ENCODE assay signal across 2 cellular contexts in genomic region chr1:21251773-21252471, GRCh38.
TF ChIP-seq lines count a peak whose summit lies in the region.

No MANE protein-coding gene starts in this region.

TF ChIP-seq in K562, 482 proteins besides CTCF, POLR2A, EP300 and RAD21:
- no peak for TF ChIP-seq E2F3 (CRISPR knock-in tag; IDR thresholded peaks at IDR 0.05)
- TF ChIP-seq FOSL1 (tag; conservative IDR thresholded peaks at IDR 0.05): peak; percentile 83
- TF ChIP-seq RFX1 (IDR thresholded peaks at IDR 0.05): peak; percentile 63
- TF ChIP-seq ZFP36 (IDR thresholded peaks at IDR 0.05; ENCODE audit: low read depth, low read length, partially characterized antibody): no peak
- peak in 1 of 2 experiments; percentile 60; a peak in 1 of 4 replicates for TF ChIP-seq FOXA3 (CRISPR knock-in tag; conservative IDR thresholded peaks at IDR 0.05 in 1 of 2, IDR thresholded peaks at IDR 0.05 in 1 of 2)
- TF ChIP-seq ELK1 (CRISPR knock-in tag; IDR thresholded peaks at IDR 0.05): 0 out of 2 replicates have a peak, but pooled peaks have one; percentile 38
- TF ChIP-seq ZNF121 (CRISPR knock-in tag; conservative IDR thresholded peaks at IDR 0.05): no peak
- TF ChIP-seq JUND (IDR thresholded peaks at IDR 0.05; ENCODE audit: borderline replicate concordance, low read depth, low read length): peak; percentile 20; the same call in 1 of the 2 replicates
- TF ChIP-seq JUND (tag; IDR thresholded peaks at IDR 0.05; ENCODE audit: borderline replicate concordance, low read depth, low read length): no peak
- TF ChIP-seq FOXJ2 (tag; IDR thresholded peaks at IDR 0.05): peak; percentile 86
- TF ChIP-seq BHLHE40 (IDR thresholded peaks at IDR 0.05; ENCODE audit: low read length): 0 out of 2 replicates have a peak, but pooled peaks have one; percentile 23
- TF ChIP-seq, protein P1, sequence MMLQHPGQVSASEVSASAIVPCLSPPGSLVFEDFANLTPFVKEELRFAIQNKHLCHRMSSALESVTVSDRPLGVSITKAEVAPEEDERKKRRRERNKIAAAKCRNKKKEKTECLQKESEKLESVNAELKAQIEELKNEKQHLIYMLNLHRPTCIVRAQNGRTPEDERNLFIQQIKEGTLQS (IDR thresholded peaks at IDR 0.05): peak; percentile 27; the same call in 1 of the 2 replicates
- TF ChIP-seq, protein P1 (CRISPR knock-in tag; conservative IDR thresholded peaks at IDR 0.05): no peak

TF ChIP-seq in HepG2, 621 proteins besides CTCF, POLR2A, EP300 and RAD21 (continues in another document):
- TF ChIP-seq TIGD3 (CRISPR knock-in tag; IDR thresholded peaks at IDR 0.05; ENCODE audit: borderline replicate concordance) (no peak), ZFYVE20 (CRISPR knock-in tag; IDR thresholded peaks at IDR 0.05; ENCODE audit: borderline replicate concordance, low read depth) (no peak), AKNA (CRISPR knock-in tag; IDR thresholded peaks at IDR 0.05; ENCODE audit: borderline replicate concordance) (no peak), ZMYM4 (CRISPR knock-in tag; IDR thresholded peaks at IDR 0.05) (peak; percentile 91), AGO2 (optimal IDR thresholded peaks at IDR 0.05; ENCODE audit: low read depth, low read length) (no peak), ZNF224 (CRISPR knock-in tag; IDR thresholded peaks at IDR 0.05) (no peak), NFATC3 (CRISPR knock-in tag; IDR thresholded peaks at IDR 0.05) (no peak), ZBTB39 (CRISPR knock-in tag; IDR thresholded peaks at IDR 0.05) (no peak), KDM4B (CRISPR knock-in tag; IDR thresholded peaks at IDR 0.05) (peak; percentile 79; the same call in 1 of the 2 replicates), ZNF644 (CRISPR knock-in tag; IDR thresholded peaks at IDR 0.05; ENCODE audit: low read depth) (peak; percentile 58; the same call in 1 of the 2 replicates), ARNTL (CRISPR knock-in tag; IDR thresholded peaks at IDR 0.05) (peak; percentile 44; the same call in 1 of the 2 replicates), MTA1 (CRISPR knock-in tag; IDR thresholded peaks at IDR 0.05; ENCODE audit: borderline replicate concordance) (no peak; the same call in 1 of the 2 replicates), ZNF468 (CRISPR knock-in tag; IDR thresholded peaks at IDR 0.05) (no peak), ZNF274 (CRISPR knock-in tag; IDR thresholded peaks at IDR 0.05) (no peak; the same call in 1 of the 2 replicates), PLRG1 (conservative IDR thresholded peaks at IDR 0.05) (no peak), SP1 (IDR thresholded peaks at IDR 0.05) (no peak), SP1 (CRISPR knock-in tag; IDR thresholded peaks at IDR 0.05) (no peak; the same call in 1 of the 2 replicates), FOXO1 (CRISPR knock-in tag; IDR thresholded peaks at IDR 0.05) (peak; percentile 94), ZNF10 (CRISPR knock-in tag; IDR thresholded peaks at IDR 0.05; ENCODE audit: borderline replicate concordance, low read depth) (no peak), KLF11 (CRISPR knock-in tag; IDR thresholded peaks at IDR 0.05) (no peak), POGZ (CRISPR knock-in tag; IDR thresholded peaks at IDR 0.05) (peak; percentile 70), NR1H2 (CRISPR knock-in tag; IDR thresholded peaks at IDR 0.05; ENCODE audit: borderline replicate concordance, low read depth) (no peak), CBFB (CRISPR knock-in tag; IDR thresholded peaks at IDR 0.05) (no peak), ZNF232 (CRISPR knock-in tag; IDR thresholded peaks at IDR 0.05; ENCODE audit: borderline replicate concordance) (no peak), HNRNPUL1 (IDR thresholded peaks at IDR 0.05; ENCODE audit: low read depth, low read length) (no peak), TEAD2 (CRISPR knock-in tag; IDR thresholded peaks at IDR 0.05) (no peak), CEBPG (CRISPR knock-in tag; IDR thresholded peaks at IDR 0.05) (peak; percentile 57), SMAD1 (CRISPR knock-in tag; IDR thresholded peaks at IDR 0.05; ENCODE audit: borderline replicate concordance, low read depth) (no peak), REL (CRISPR knock-in tag; conservative IDR thresholded peaks at IDR 0.05) (0 out of 2 replicates have a peak, but pooled peaks have one; percentile 34), KLF6 (CRISPR knock-in tag; IDR thresholded peaks at IDR 0.05) (no peak), RORA (CRISPR knock-in tag; IDR thresholded peaks at IDR 0.05) (no peak), ZSCAN30 (CRISPR knock-in tag; IDR thresholded peaks at IDR 0.05) (no peak), ATF1 (CRISPR knock-in tag; IDR thresholded peaks at IDR 0.05) (peak; percentile 49; the same call in 1 of the 2 replicates), RBFOX2 (IDR thresholded peaks at IDR 0.05; ENCODE audit: low read depth, low read length) (no peak), ZNF24 (IDR thresholded peaks at IDR 0.05) (no peak), MYPOP (CRISPR knock-in tag; IDR thresholded peaks at IDR 0.05) (no peak), ZNF205 (CRISPR knock-in tag; IDR thresholded peaks at IDR 0.05) (0 out of 2 replicates have a peak, but pooled peaks have one; percentile 60), ZNF343 (CRISPR knock-in tag; IDR thresholded peaks at IDR 0.05) (no peak), HNRNPLL (IDR thresholded peaks at IDR 0.05; ENCODE audit: low read depth, low read length, poor library complexity, severe bottlenecking) (no peak), PLSCR1 (CRISPR knock-in tag; IDR thresholded peaks at IDR 0.05; ENCODE audit: borderline replicate concordance) (no peak), TGIF2 (CRISPR knock-in tag; IDR thresholded peaks at IDR 0.05) (peak; percentile 85), ZNF780A (CRISPR knock-in tag; IDR thresholded peaks at IDR 0.05) (no peak), SYNCRIP (IDR thresholded peaks at IDR 0.05; ENCODE audit: insufficient read depth, low read depth, low read length) (no peak), ZNF598 (CRISPR knock-in tag; IDR thresholded peaks at IDR 0.05; ENCODE audit: borderline replicate concordance) (no peak), PAX8 (CRISPR knock-in tag; IDR thresholded peaks at IDR 0.05; ENCODE audit: borderline replicate concordance) (no peak), ZKSCAN1 (IDR thresholded peaks at IDR 0.05; ENCODE audit: low read length) (no peak), ZNF570 (CRISPR knock-in tag; IDR thresholded peaks at IDR 0.05; ENCODE audit: borderline replicate concordance) (no peak), ZNF253 (CRISPR knock-in tag; IDR thresholded peaks at IDR 0.05; ENCODE audit: borderline replicate concordance) (no peak), RNF2 (conservative IDR thresholded peaks at IDR 0.05; ENCODE audit: low read depth) (no peak), NR2C2 (CRISPR knock-in tag; IDR thresholded peaks at IDR 0.05; ENCODE audit: borderline replicate concordance) (peak; percentile 65), SUZ12 (IDR thresholded peaks at IDR 0.05; ENCODE audit: low read depth, low read length) (no peak), PRPF4 (IDR thresholded peaks at IDR 0.05; ENCODE audit: low read depth, low read length, poor library complexity, severe bottlenecking) (no peak), HIVEP1 (CRISPR knock-in tag; IDR thresholded peaks at IDR 0.05) (peak; percentile 35; the same call in 1 of the 2 replicates)
- TF ChIP-seq, protein P2, sequence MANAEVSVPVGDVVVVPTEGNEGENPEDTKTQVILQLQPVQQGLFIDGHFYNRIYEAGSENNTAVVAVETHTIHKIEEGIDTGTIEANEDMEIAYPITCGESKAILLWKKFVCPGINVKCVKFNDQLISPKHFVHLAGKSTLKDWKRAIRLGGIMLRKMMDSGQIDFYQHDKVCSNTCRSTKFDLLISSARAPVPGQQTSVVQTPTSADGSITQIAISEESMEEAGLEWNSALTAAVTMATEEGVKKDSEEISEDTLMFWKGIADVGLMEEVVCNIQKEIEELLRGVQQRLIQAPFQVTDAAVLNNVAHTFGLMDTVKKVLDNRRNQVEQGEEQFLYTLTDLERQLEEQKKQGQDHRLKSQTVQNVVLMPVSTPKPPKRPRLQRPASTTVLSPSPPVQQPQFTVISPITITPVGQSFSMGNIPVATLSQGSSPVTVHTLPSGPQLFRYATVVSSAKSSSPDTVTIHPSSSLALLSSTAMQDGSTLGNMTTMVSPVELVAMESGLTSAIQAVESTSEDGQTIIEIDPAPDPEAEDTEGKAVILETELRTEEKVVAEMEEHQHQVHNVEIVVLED (CRISPR knock-in tag; IDR thresholded peaks at IDR 0.05; ENCODE audit: borderline replicate concordance): 0 out of 2 replicates have a peak, but pooled peaks have one; percentile 10
- TF ChIP-seq, protein P3, sequence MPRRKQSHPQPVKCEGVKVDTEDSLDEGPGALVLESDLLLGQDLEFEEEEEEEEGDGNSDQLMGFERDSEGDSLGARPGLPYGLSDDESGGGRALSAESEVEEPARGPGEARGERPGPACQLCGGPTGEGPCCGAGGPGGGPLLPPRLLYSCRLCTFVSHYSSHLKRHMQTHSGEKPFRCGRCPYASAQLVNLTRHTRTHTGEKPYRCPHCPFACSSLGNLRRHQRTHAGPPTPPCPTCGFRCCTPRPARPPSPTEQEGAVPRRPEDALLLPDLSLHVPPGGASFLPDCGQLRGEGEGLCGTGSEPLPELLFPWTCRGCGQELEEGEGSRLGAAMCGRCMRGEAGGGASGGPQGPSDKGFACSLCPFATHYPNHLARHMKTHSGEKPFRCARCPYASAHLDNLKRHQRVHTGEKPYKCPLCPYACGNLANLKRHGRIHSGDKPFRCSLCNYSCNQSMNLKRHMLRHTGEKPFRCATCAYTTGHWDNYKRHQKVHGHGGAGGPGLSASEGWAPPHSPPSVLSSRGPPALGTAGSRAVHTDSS (CRISPR knock-in tag; conservative IDR thresholded peaks at IDR 0.05): no peak
